8 cellular contexts compared by ENCODE assay signal in the genomic region with DNA sequence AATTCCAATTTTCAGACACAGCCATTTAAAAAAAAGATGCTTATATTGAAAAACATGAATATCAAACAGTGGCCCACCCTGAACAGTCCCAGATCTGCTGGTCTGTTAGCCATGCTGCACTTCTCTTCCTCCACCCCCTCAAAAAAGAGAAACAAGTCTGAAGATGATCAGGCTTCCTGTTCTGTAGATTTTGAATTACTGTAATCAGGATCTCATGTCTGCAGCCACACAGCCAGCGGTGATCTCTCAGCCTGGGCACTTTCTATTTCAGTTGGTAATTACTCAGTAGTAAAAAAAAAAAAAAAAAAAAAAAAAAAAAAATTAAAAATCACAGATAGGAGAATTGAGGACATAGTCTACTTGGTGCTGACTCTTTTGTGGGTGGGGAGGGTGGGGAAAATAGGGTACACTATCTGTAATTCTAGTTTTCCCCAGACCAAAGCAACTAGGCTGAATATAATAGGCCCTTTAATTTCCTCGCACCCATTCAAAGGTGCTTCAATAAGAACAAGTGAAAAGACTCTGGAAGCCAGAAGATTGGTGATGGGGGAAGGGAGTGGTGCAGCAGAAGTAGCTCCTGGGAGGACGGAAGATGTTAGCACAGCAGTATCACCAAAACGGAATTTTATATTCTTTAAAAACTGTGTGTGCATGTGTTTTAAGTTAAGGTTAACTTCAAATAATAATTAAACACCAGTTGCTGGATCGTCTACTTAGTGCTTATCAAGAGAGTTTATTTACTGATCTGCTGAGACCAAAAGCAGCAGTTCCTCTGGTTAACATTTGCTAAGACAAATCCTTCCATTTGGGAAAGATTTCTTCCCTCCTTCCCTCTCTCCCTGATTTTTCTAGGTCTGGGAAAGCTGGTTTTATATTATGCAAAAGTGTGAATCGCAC. TPM values are rescaled to one million over a fixed set of nuclear protein-coding genes. Genes with fewer than 3 reads are reported as not detected.
DNase-seq lines count a peak whose midpoint lies in the region; ATAC-seq and TF ChIP-seq lines count a peak whose summit lies in the region.

No MANE protein-coding gene starts in this region.

- H3K27ac ChIP-seq in CD4-positive, CD25-positive, alpha-beta regulatory T cell (ENCODE audit: insufficient read depth, low read length, poor library complexity, severe bottlenecking) = no peak overlapping the region
- H3K27ac ChIP-seq in thymus (ENCODE audit: low read depth) = peak overlapping the region; percentile 68

- ATAC-seq in CD4-positive, CD25-positive, alpha-beta regulatory T cell (ENCODE audit: low read depth in 2 of 2) = peak; percentile 31 to 50
- ATAC-seq in GM19324 (IDR thresholded peaks at IDR 0.05; ENCODE audit: low FRiP score, unreplicated experiment) = peak; percentile 61
- ATAC-seq in HG03342 (IDR thresholded peaks at IDR 0.05; ENCODE audit: unreplicated experiment) = peak; percentile 62

- no peaks in the 10 kb centered on the region for H3K27me3 Mint-ChIP-seq in CD4-positive, CD25-positive, alpha-beta regulatory T cell

- H3K4me1 ChIP-seq in CD4-positive, CD25-positive, alpha-beta regulatory T cell (ENCODE audit: control insufficient read depth, insufficient read depth, low read length, poor library complexity, severe bottlenecking) = peaks cover 5% of the 10 kb centered on the region
- peaks cover 12% of the 10 kb centered on the region for H3K4me1 ChIP-seq in iPS-15b (ENCODE audit: control insufficient read depth, insufficient read depth, low read length)
- H3K4me1 ChIP-seq in thymus (ENCODE audit: control insufficient read depth, insufficient read depth, low read length) = peaks cover 9% of the 10 kb centered on the region

- peaks cover 0 to 15% (median 8%) of the 10 kb centered on the region in 4 donors for H3K4me1 Mint-ChIP-seq in CD4-positive, CD25-positive, alpha-beta regulatory T cell

- peak in 1 of 3 donors; percentile 48 for DNase-seq in CD4-positive, CD25-positive, alpha-beta regulatory T cell
- no peak for DNase-seq in LoVo (ENCODE audit: low spot score)
- no peak for DNase-seq in islet precursor cell

- no peak for TF ChIP-seq CTCF in WI38 (IDR thresholded peaks at IDR 0.05; ENCODE audit: low read depth, low read length)

- H3K9me3 ChIP-seq in CD4-positive, CD25-positive, alpha-beta regulatory T cell (ENCODE audit: control insufficient read depth in 2 of 2, low read length in 2 of 2) = no peaks in the 10 kb centered on the region
- H3K9me3 ChIP-seq in iPS-15b (ENCODE audit: control insufficient read depth, insufficient read depth, low read length) = no peaks in the 10 kb centered on the region
- no peaks in the 10 kb centered on the region for H3K9me3 ChIP-seq in thymus (ENCODE audit: control insufficient read depth)

- peak overlapping the region in 2 of 4 donors; percentile 32 to 83 for H3K4me3 Mint-ChIP-seq in CD4-positive, CD25-positive, alpha-beta regulatory T cell

- H3K36me3 ChIP-seq in CD4-positive, CD25-positive, alpha-beta regulatory T cell (ENCODE audit: control insufficient read depth, insufficient read depth, low read length) = no peaks in the 10 kb centered on the region
- no peaks in the 10 kb centered on the region for H3K36me3 ChIP-seq in iPS-15b (ENCODE audit: control insufficient read depth, insufficient read depth, low read length)
- H3K36me3 ChIP-seq in thymus (ENCODE audit: control insufficient read depth, insufficient read depth) = no peaks in the 10 kb centered on the region

- no peaks in the 10 kb centered on the region for H3K36me3 Mint-ChIP-seq in CD4-positive, CD25-positive, alpha-beta regulatory T cell

- H3K27ac Mint-ChIP-seq in CD4-positive, CD25-positive, alpha-beta regulatory T cell = peak overlapping the region in 2 of 3 donors; percentile 31 to 78

- no peak overlapping the region for H3K9ac ChIP-seq in iPS-15b (ENCODE audit: low read depth, low read length)

- 11% methylated on average over 6 of the region's 6 CpGs for WGBS in thymus

- H3K27me3 ChIP-seq in CD4-positive, CD25-positive, alpha-beta regulatory T cell (ENCODE audit: control insufficient read depth, insufficient read depth, low read length) = no peaks in the 10 kb centered on the region
- no peaks in the 10 kb centered on the region for H3K27me3 ChIP-seq in iPS-15b (ENCODE audit: control insufficient read depth, insufficient read depth, low read length)
- H3K27me3 ChIP-seq in thymus (ENCODE audit: control insufficient read depth, insufficient read depth) = no peaks in the 10 kb centered on the region

- H3K9me3 Mint-ChIP-seq in CD4-positive, CD25-positive, alpha-beta regulatory T cell = no peaks in the 10 kb centered on the region

- H3K4me3 ChIP-seq in CD4-positive, CD25-positive, alpha-beta regulatory T cell (ENCODE audit: low read depth, low read length) = no peak overlapping the region
- H3K4me3 ChIP-seq in WI38 (ENCODE audit: low read depth, low read length) (0 out of 2 replicates have a peak overlapping the region, but pooled peaks have one; percentile 6), iPS-15b (ENCODE audit: low read depth, low read length) (peak overlapping the region; percentile 24), thymus (ENCODE audit: low read length) (peak overlapping the region; percentile 22)

RNA-seq across cellular contexts. Expression of a gene that starts 47.1 kb away (rescaled TPM):
- 6.4 TPM for total RNA-seq in CD4-positive, CD25-positive, alpha-beta regulatory T cell
- polyA plus RNA-seq in CD4-positive, CD25-positive, alpha-beta regulatory T cell = 1 to 10 TPM; 2.0 to 5.1 (median 3.8) TPM
- polyA plus RNA-seq in thymus = 38.6 TPM
